Comparison of ENCODE assay signal across 9 cellular contexts in the genomic region with DNA sequence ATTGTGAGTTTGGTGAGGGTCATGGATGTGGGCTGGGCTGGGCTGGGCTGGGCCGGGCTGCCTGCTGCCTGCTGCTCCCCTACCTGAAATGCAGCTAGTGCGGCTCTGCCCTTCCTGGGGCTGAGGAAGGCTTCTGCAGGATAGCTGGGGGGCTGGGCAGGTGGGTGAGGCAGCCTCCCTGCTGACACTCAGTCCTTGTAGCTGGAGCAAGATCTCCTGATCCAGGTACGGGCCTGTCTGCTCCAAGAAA. TPM values are rescaled to one million over a fixed set of nuclear protein-coding genes. Genes with fewer than 3 reads are reported as not detected.
A peak's percentile ranks its signal among the peaks of the same experiment; 100 is the strongest.
DNase-seq lines count a peak whose midpoint lies in the region; ATAC-seq and TF ChIP-seq lines count a peak whose summit lies in the region.
"Had no signal": no experiment of that assay in that cellular context is flagged by ENCODE, and none has a peak within 500 bp of the region (broad histone marks: within the 10 kb centered on the region; RNA-seq: fewer than 3 reads in every experiment).

No MANE protein-coding gene starts in this region.

- no TSS peak for BruUV-seq in Calu3 (replicated peaks; lab: Mats Ljungman, UMichigan)

- H3K4me1 Mint-ChIP-seq in Calu3 (ENCODE audit: low read depth, unreplicated experiment) (peaks cover 39% of the 10 kb centered on the region), brain (peaks cover 45% of the 10 kb centered on the region)

- ATAC-seq in mucosa of descending colon: peak; percentile 2

- H3K27ac Mint-ChIP-seq in Calu3 (ENCODE audit: unreplicated experiment): peak overlapping the region; percentile 82
- H3K27ac Mint-ChIP-seq in brain: peak overlapping the region in 3 of 5 experiments; percentile 18 to 61 (median 34)

- H3K27me3 Mint-ChIP-seq in Calu3 (ENCODE audit: unreplicated experiment) (peaks cover 17% of the 10 kb centered on the region), brain (peaks cover 8% of the 10 kb centered on the region)

- H3K4me3 Mint-ChIP-seq in Calu3 (ENCODE audit: low read depth, unreplicated experiment): peak overlapping the region; percentile 61
- H3K4me3 Mint-ChIP-seq in brain: peak overlapping the region in 2 of 5 experiments; percentile 46 to 84

- H3K27ac ChIP-seq in brain microvascular endothelial cell: no peak overlapping the region

- CTCF ChIA-PET in Calu3 (lab: Charles Lee): interaction anchor here (1.1 kb wide), 1 partner anchor 76 kb away, joined by 4 read pairs; no protein-coding TSS in a partner anchor

- in situ Hi-C loops in brain microvascular endothelial cell (cut with HindIII; ENCODE audit: low pct_ligation_motif_present, low sequenced_read_pairs): no loop called here

- no peak overlapping the region for H3K4me3 ChIP-seq in mucosa of descending colon
- H3K4me3 ChIP-seq in brain microvascular endothelial cell (ENCODE audit: low read depth, low read length): no peak overlapping the region

- H3K9me3 Mint-ChIP-seq in Calu3 (ENCODE audit: low read depth, unreplicated experiment) (no peaks in the 10 kb centered on the region), brain (no peaks in the 10 kb centered on the region)

- DNase-seq in Calu3: no peak
- DNase-seq in M059J (ENCODE audit: low read depth): peak; percentile 39
- DNase-seq in mucosa of descending colon: no peak
- DNase-seq in brain microvascular endothelial cell: no peak
- DNase-seq in NCI-H524 treated with DMSO at 0.1 percent for 48 hours (lab: John Stamatoyannopoulos, UW): no peak
- no peak for DNase-seq in NCI-H748 (lab: John Stamatoyannopoulos, UW; ENCODE audit: unreplicated experiment)
- DNase-seq in NK-92 treated with Interleukin-12 subunit alpha and Interleukin-12 subunit beta, amount 100 ng/mL, for 24 hours (lab: John Stamatoyannopoulos, UW): no peak
- DNase-seq: NCI-H446 treated with DMSO at 0.1 percent for 48 hours had no signal

- peaks cover 39% of the 10 kb centered on the region for H3K4me1 ChIP-seq in mucosa of descending colon (ENCODE audit: low read depth)

- peaks cover 86% of the 10 kb centered on the region for H3K36me3 Mint-ChIP-seq in Calu3 (ENCODE audit: insufficient read depth, unreplicated experiment)
- H3K36me3 Mint-ChIP-seq in brain: peaks cover 25% of the 10 kb centered on the region

- TF ChIP-seq CTCF in Calu3 (IDR thresholded peaks at IDR 0.05; ENCODE audit: unreplicated experiment) (no peak), brain (conservative IDR thresholded peaks at IDR 0.05) (no peak), mucosa of descending colon (IDR thresholded peaks at IDR 0.05) (no peak), brain microvascular endothelial cell (IDR thresholded peaks at IDR 0.05; ENCODE audit: low read depth, low read length, missing control alignments) (no peak)

- H3K27me3 ChIP-seq in brain microvascular endothelial cell (replicated peaks): no peaks in the 10 kb centered on the region

- H3K9me3 ChIP-seq in mucosa of descending colon: no peaks in the 10 kb centered on the region

- H3K36me3 ChIP-seq in mucosa of descending colon (ENCODE audit: low read depth): peaks cover 7% of the 10 kb centered on the region
- peaks cover 43% of the 10 kb centered on the region for H3K36me3 ChIP-seq in brain microvascular endothelial cell (replicated peaks)

- intact Hi-C loops in Calu3 (cut with micrococcal nuclease; ENCODE audit: unreplicated experiment): no loop called here
- intact Hi-C loops in mucosa of descending colon (cut with DNase I, micrococcal nuclease): no loop called here

RNA-seq across cellular contexts. Expression of a gene that starts 4.7 kb away (rescaled TPM):
- total RNA-seq in Calu3 (2022) (1,719 and 1,779 TPM in 2 replicates), mucosa of descending colon (1,000 to 10,000 TPM; 1,693 to 1,792 (median 1,717) TPM)
- total RNA-seq in M059J (2014; rRNA removed; shearing (Covaris generic)): 2,167 and 2,261 TPM in 2 replicates
- polyA plus RNA-seq in brain (ENCODE audit: insufficient read depth, low read depth, low replicate concordance): 5,084 TPM

RNA-seq across cellular contexts. Expression of a gene that starts 10.4 kb away (rescaled TPM):
- total RNA-seq in Calu3 (2022) (31.3 and 48.2 TPM in 2 replicates), mucosa of descending colon (1 to 10 TPM in 1 of 3 donors, under 1 TPM in 2; 0.72 to 2.0 (median 0.79) TPM)
- total RNA-seq in M059J (2014; rRNA removed; shearing (Covaris generic)): 0.32 and 3.1 TPM in 2 replicates
- polyA plus RNA-seq in brain (ENCODE audit: insufficient read depth, low read depth, low replicate concordance): 3.7 TPM

RNA-seq across cellular contexts. Expression of a gene that starts 48.3 kb away (rescaled TPM):
- not detected in 2 replicates for total RNA-seq in Calu3 (2022)
- total RNA-seq in M059J (2014; rRNA removed; shearing (Covaris generic)): 0.79 TPM in 1 of 2 replicates, not detected in the other
- 0.59 TPM for polyA plus RNA-seq in brain (ENCODE audit: insufficient read depth, low read depth, low replicate concordance)
- 1 to 10 TPM in 1 of 3 donors, under 1 TPM in 1, not detected in 1; 0.28 to 2.0 TPM for total RNA-seq in mucosa of descending colon

RNA-seq across cellular contexts. Expression of a gene that starts 57.0 kb away (rescaled TPM):
- 174 and 186 TPM in 2 replicates for total RNA-seq in Calu3 (2022)
- 69.6 and 77.5 TPM in 2 replicates for total RNA-seq in M059J (2014; rRNA removed; shearing (Covaris generic))
- 54.6 TPM for polyA plus RNA-seq in brain (ENCODE audit: insufficient read depth, low read depth, low replicate concordance)
- total RNA-seq in mucosa of descending colon: 100 to 1,000 TPM; 112 to 137 (median 121) TPM
